27 cellular contexts compared by ENCODE assay signal in genomic region chr6:10843554-10843953, GRCh38.
DNase-seq lines count a peak whose midpoint lies in the region; TF ChIP-seq lines count a peak whose summit lies in the region.
"Had no signal": no experiment of that assay in that cellular context is flagged by ENCODE, and none has a peak within 500 bp of the region (broad histone marks: within the 10 kb centered on the region; RNA-seq: fewer than 3 reads in every experiment).

No MANE protein-coding gene starts in this region.

- H3K4me3 ChIP-seq in HEK293 (ENCODE audit: low read depth, low read length) = no peak overlapping the region
- H3K4me3 ChIP-seq: A549; BLaER1; BLaER1 treated with 17β-estradiol and CSF1 and Interleukin-3, amounts not matched to agents 10 nM and 100 nM had no signal

- no peaks in the 10 kb centered on the region for H3K36me3 ChIP-seq in HEK293 (ENCODE audit: control insufficient read depth in 2 of 2, insufficient read depth in 1 of 2, low read length in 2 of 2)
- H3K36me3 ChIP-seq: BE2C; BLaER1; BLaER1 treated with 17β-estradiol and CSF1 and Interleukin-3, amounts not matched to agents 10 nM and 100 nM had no signal

- DNase-seq in NK-92 treated with Interleukin-12 subunit alpha and Interleukin-12 subunit beta, amount 100 ng/mL, for 24 hours (lab: John Stamatoyannopoulos, UW) = no peak
- DNase-seq: 8988T; ACHN; AML-193; BE2C; C1 segment of cervical spinal cord; Caco-2; Calu3; CD4-positive, alpha-beta memory T cell; CD4-positive, alpha-beta T cell; CD4-positive, CD25-positive, alpha-beta regulatory T cell; CD8-positive, alpha-beta memory T cell; CD8-positive, alpha-beta T cell; COR-L47; DMS 273 treated with DMSO at 0.1 percent for 48 hours; DMS153; DMS53; DMS79; DMS79 treated with DMSO at 0.1 percent for 48 hours; DND-41; EL had no signal

- TF ChIP-seq CTCF in HEK293 (tag by site-specific recombination; IDR thresholded peaks at IDR 0.05) = no peak

- peaks cover 3% of the 10 kb centered on the region; the same call in 1 of the 2 replicates for H3K4me1 ChIP-seq in HEK293 (ENCODE audit: control insufficient read depth, insufficient read depth, low read length)
- H3K4me1 ChIP-seq: A549, BE2C, Caco-2 had no signal

- H3K9me3 ChIP-seq in HEK293 (ENCODE audit: control insufficient read depth, insufficient read depth, low read depth, low read length) = no peaks in the 10 kb centered on the region
- H3K9me3 ChIP-seq: A549, BE2C, BLaER1, Caco-2 had no signal

- POLR2A ChIA-PET in HEK293 (lab: Yijun Ruan, JAX) = no interaction called here

- no peak overlapping the region for H3K27ac ChIP-seq in HEK293 (ENCODE audit: extremely low read depth, low read depth, low read length)
- H3K27ac ChIP-seq: 22Rv1; A549; BLaER1; BLaER1 treated with 17β-estradiol and CSF1 and Interleukin-3, amounts not matched to agents 10 nM and 100 nM; C4-2B had no signal

- CTCF ChIA-PET in HEK293 (lab: Yijun Ruan, JAX) = no interaction called here

TF ChIP-seq in HEK293, 187 proteins besides CTCF, POLR2A, EP300 and RAD21:
- TF ChIP-seq ZNF311 (tag by site-specific recombination; IDR thresholded peaks at IDR 0.05; ENCODE audit: borderline replicate concordance) (no peak), RBAK (tag by site-specific recombination; IDR thresholded peaks at IDR 0.05) (no peak), ZNF558 (tag by site-specific recombination; IDR thresholded peaks at IDR 0.05) (peak; percentile 99)
